ENCODE assay signal across 12 cellular contexts in the genomic region with DNA sequence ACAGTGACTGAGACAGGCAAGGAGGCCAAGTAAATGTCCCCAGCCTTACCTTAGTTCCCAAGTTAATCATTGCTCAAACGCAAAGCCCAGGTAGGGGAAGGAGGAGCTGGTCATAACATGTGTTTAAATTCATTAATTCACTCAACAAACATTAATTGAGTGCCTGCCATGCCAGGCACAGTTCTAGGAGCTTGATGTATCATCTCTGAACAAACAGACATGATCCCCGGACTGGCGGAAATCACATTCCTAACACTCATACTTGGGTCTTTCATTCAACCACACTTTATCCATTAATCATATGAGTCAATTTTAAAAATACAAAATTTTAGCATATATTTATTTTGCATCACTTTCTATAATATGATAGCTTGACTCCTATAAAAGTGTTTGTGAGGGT.
A peak's percentile ranks its signal among the peaks of the same experiment; 100 is the strongest.
DNase-seq lines count a peak whose midpoint lies in the region; ATAC-seq, FAIRE-seq and TF ChIP-seq lines count a peak whose summit lies in the region.
"Had no signal": no experiment of that assay in that cellular context is flagged by ENCODE, and none has a peak within 500 bp of the region (broad histone marks: within the 10 kb centered on the region; RNA-seq: fewer than 3 reads in every experiment).

No MANE protein-coding gene starts in this region.

- WGBS in heart left ventricle, 4 donors, result 92 to 97% (median 94%) methylated on average over 3 of the region's 3 CpGs

- H3K27me3 ChIP-seq in bronchial epithelial cell (ENCODE audit: control insufficient read depth, insufficient read depth, low read length) (no peaks in the 10 kb centered on the region), heart left ventricle (peaks cover 0 to 4% (median 0%) of the 10 kb centered on the region in 9 donors)
- H3K27me3 ChIP-seq: BLaER1 treated with 17β-estradiol and CSF1 and Interleukin-3, amounts not matched to agents 10 nM and 100 nM; Peyer's patch had no signal

- H3K36me3 ChIP-seq in bronchial epithelial cell (ENCODE audit: control insufficient read depth, insufficient read depth, low read length) (no peaks in the 10 kb centered on the region), heart left ventricle (no peaks in the 10 kb centered on the region)
- H3K36me3 ChIP-seq: BLaER1 treated with 17β-estradiol and CSF1 and Interleukin-3, amounts not matched to agents 10 nM and 100 nM; Peyer's patch had no signal

- peaks cover 0 to 15% (median 0%) of the 10 kb centered on the region in 12 donors for H3K4me1 ChIP-seq in heart left ventricle
- H3K4me1 ChIP-seq: Peyer's patch had no signal

- H3K27ac ChIP-seq in heart left ventricle, result no peak overlapping the region
- H3K27ac ChIP-seq: 22Rv1; BLaER1 treated with 17β-estradiol and CSF1 and Interleukin-3, amounts not matched to agents 10 nM and 100 nM; GM23248; Peyer's patch had no signal

- peaks cover 0 to 11% (median 0%) of the 10 kb centered on the region in 12 donors for H3K9me3 ChIP-seq in heart left ventricle
- H3K9me3 ChIP-seq: BLaER1 treated with 17β-estradiol and CSF1 and Interleukin-3, amounts not matched to agents 10 nM and 100 nM; Peyer's patch had no signal

- TF ChIP-seq POLR2A in heart left ventricle (IDR thresholded peaks at IDR 0.05), result no peak

- no peak overlapping the region for H3K4me3 ChIP-seq in bronchial epithelial cell (ENCODE audit: low read depth, low read length)
- no peak overlapping the region for H3K4me3 ChIP-seq in heart left ventricle
- H3K4me3 ChIP-seq: BLaER1 treated with 17β-estradiol and CSF1 and Interleukin-3, amounts not matched to agents 10 nM and 100 nM; Peyer's patch had no signal

- intact Hi-C loops in heart left ventricle (cut with DNase I), result loop anchor here in 9 of 10 donors (2.0 to 10.0 kb wide), 19 partner anchors 185 to 1558 kb away; no protein-coding TSS in a partner anchor

- DNase-seq in DMS53 (lab: John Stamatoyannopoulos, UW) (peak; percentile 2), DMS53 treated with DMSO at 0.1 percent for 48 hours (lab: John Stamatoyannopoulos, UW; ENCODE audit: unreplicated experiment) (no peak), bronchial epithelial cell (ENCODE audit: low read depth) (peak; percentile 49), kidney glomerular epithelial cell (lab: John Stamatoyannopoulos, UW) (peak; percentile 26), nucleus accumbens (lab: John Stamatoyannopoulos, UW) (no peak), cerebellar cortex (ENCODE audit: low spot score) (no peak), heart left ventricle (no peak), HTR-8/SVneo (ENCODE audit: insufficient read length, low spot score) (no peak)

- FAIRE-seq in bronchial epithelial cell (lab: Jason Lieb, UNC), result no peak
- FAIRE-seq in HTR-8/SVneo (lab: Jason Lieb, UNC), result no peak

- ATAC-seq in heart left ventricle, result no peak

- TF ChIP-seq CTCF in bronchial epithelial cell (IDR thresholded peaks at IDR 0.05; ENCODE audit: insufficient read depth, low read length, severe bottlenecking), result no peak
- TF ChIP-seq CTCF in heart left ventricle (IDR thresholded peaks at IDR 0.05), result no peak

Comparison
In these comparisons a context has a peak if more than half of its experiments do, and no peak if none do; other contexts are left out.
1. DNase-seq: peak in DMS53 (single experiment), bronchial epithelial cell (single experiment) and kidney glomerular epithelial cell (single experiment); none in DMS53 treated with DMSO at 0.1 percent for 48 hours (single experiment), nucleus accumbens (0 of 56), cerebellar cortex (single experiment), heart left ventricle (0 of 5) and HTR-8/SVneo (single experiment).